In the genomic region with DNA sequence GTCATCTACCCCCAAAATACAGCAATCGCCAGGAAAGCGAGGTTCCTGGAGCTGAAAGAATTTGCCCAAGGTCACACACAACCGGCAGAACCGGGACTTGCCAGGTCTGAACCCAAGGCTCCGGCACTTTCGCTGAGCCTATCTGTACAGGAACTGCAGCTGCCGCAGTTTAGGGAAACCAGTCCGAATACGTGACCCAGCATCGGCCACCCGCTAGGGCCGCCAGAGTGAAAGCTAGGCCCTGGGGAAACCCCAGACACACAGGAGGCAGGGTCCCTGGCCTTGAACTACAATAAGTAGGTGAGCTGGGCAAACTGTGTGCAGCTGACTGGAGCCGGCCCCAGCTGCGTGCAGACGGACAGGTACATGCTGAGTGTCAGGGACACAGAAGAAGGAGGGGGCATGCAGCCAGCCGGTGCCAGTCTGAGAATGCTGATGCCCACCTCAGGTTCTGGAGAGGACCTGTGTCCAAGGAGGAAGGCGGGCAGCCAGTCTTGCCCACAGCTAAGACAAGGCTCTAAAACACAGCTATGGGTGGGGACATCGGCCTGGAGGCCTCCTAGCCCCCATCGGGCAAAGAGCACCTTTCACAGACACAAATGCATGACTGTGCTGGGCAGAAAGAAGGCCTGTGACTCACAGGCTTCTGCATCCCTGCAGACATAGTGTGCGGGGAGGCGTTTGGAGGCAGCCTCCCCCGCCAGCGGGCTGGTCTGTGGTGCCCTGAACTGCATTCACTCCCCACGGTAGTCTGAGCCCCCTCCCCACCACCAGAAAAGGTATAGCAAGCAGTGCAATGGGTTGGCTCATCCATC, we compare ENCODE assay signal across 8 cellular contexts.
DNase-seq lines count a peak whose midpoint lies in the region; ATAC-seq and TF ChIP-seq lines count a peak whose summit lies in the region.

No MANE protein-coding gene starts in this region.

- no peak overlapping the region for H2AFZ ChIP-seq in neural progenitor cell (replicated peaks)

- TF ChIP-seq CTCF in neural progenitor cell (IDR thresholded peaks at IDR 0.05) (no peak), endothelial cell (IDR thresholded peaks at IDR 0.05; ENCODE audit: unreplicated experiment) (no peak)

- H3K27ac Mint-ChIP-seq in T-helper 17 cell, result no peak overlapping the region
- H3K27ac Mint-ChIP-seq in neural progenitor cell, result peak overlapping the region; percentile 82
- no peak overlapping the region for H3K27ac Mint-ChIP-seq in endothelial cell (ENCODE audit: unreplicated experiment)

- H3K36me3 Mint-ChIP-seq in T-helper 17 cell (ENCODE audit: low read depth) (no peaks in the 10 kb centered on the region), neural progenitor cell (no peaks in the 10 kb centered on the region), endothelial cell (ENCODE audit: low read depth, unreplicated experiment) (no peaks in the 10 kb centered on the region)

- no peaks in the 10 kb centered on the region for H3K36me3 ChIP-seq in neural progenitor cell

- DNase-seq in T-helper 17 cell (no peak), neural progenitor cell (ENCODE audit: low spot score) (no peak), SKM-1 (lab: John Stamatoyannopoulos, UW; ENCODE audit: unreplicated experiment) (no peak), endothelial cell (ENCODE audit: low spot score) (no peak), GF-D8 (lab: John Stamatoyannopoulos, UW) (no peak)
- DNase-seq in stimulated activated naive CD4-positive, alpha-beta T cell (lab: John Stamatoyannopoulos, UW), result no peak

- no peaks in the 10 kb centered on the region for H3K27me3 ChIP-seq in neural progenitor cell

- no peak overlapping the region for H3K9ac ChIP-seq in neural progenitor cell

- no peak overlapping the region for H3K4me3 ChIP-seq in neural progenitor cell

- no peaks in the 10 kb centered on the region for H4K20me1 ChIP-seq in neural progenitor cell (ENCODE audit: low read depth)

- no peaks in the 10 kb centered on the region for H3K9me3 ChIP-seq in T-helper 17 cell (ENCODE audit: control insufficient read depth, low read length, poor library complexity, severe bottlenecking)
- no peaks in the 10 kb centered on the region for H3K9me3 ChIP-seq in neural progenitor cell (ENCODE audit: low read depth)

- H3K4me1 ChIP-seq in neural progenitor cell, result peaks cover 6% of the 10 kb centered on the region

- peaks cover 5% of the 10 kb centered on the region for H3K27me3 Mint-ChIP-seq in T-helper 17 cell
- peaks cover 17% of the 10 kb centered on the region for H3K27me3 Mint-ChIP-seq in neural progenitor cell (ENCODE audit: insufficient read depth, low read depth)
- H3K27me3 Mint-ChIP-seq in endothelial cell (ENCODE audit: unreplicated experiment), result peaks cover 9% of the 10 kb centered on the region

- H3K4me1 Mint-ChIP-seq in T-helper 17 cell (peaks cover 31% of the 10 kb centered on the region), neural progenitor cell (peaks cover 62% of the 10 kb centered on the region), endothelial cell (ENCODE audit: unreplicated experiment) (peaks cover 9% of the 10 kb centered on the region)

- no peak overlapping the region for H3K27ac ChIP-seq in neural progenitor cell

- peaks cover 2% of the 10 kb centered on the region for H3K9me3 Mint-ChIP-seq in neural progenitor cell
- H3K9me3 Mint-ChIP-seq in endothelial cell (ENCODE audit: unreplicated experiment), result no peaks in the 10 kb centered on the region

- ATAC-seq in GM18909 (IDR thresholded peaks at IDR 0.05; ENCODE audit: poor library complexity, unreplicated experiment), result peak; percentile 53
- ATAC-seq in HG02870 (IDR thresholded peaks at IDR 0.05; ENCODE audit: unreplicated experiment), result peak; percentile 70
- ATAC-seq in T-helper 17 cell, result peak; percentile 12

- H3F3A ChIP-seq in neural progenitor cell (ENCODE audit: low read depth), result no peaks in the 10 kb centered on the region

- H3K79me2 ChIP-seq in neural progenitor cell (ENCODE audit: low read depth), result no peaks in the 10 kb centered on the region

- H3K4me2 ChIP-seq in neural progenitor cell, result no peak overlapping the region

- peak overlapping the region; percentile 73 for H3K4me3 Mint-ChIP-seq in T-helper 17 cell
- H3K4me3 Mint-ChIP-seq in neural progenitor cell, result no peak overlapping the region
- H3K4me3 Mint-ChIP-seq in endothelial cell (ENCODE audit: unreplicated experiment), result no peak overlapping the region

Comparison
In these comparisons a context has a peak if more than half of its experiments do, and no peak if none do; other contexts are left out.
1. ATAC-seq: peak in every context shown above with its lines; median percentile 70 in HG02870; 53 in GM18909; 12 in T-helper 17 cell.